ENCODE assay signal across 1 cellular context in genomic region chr1:32246888-32247273, GRCh38.
TF ChIP-seq lines count a peak whose summit lies in the region.

Gene FAM167B, plus strand, starts transcription at chr1:32247222. Its CDS starts 200 bp downstream, at chr1:32247422.

TF ChIP-seq in SK-N-SH treated with all-trans-retinoic acid at 6 μM for 48 hours, 23 proteins besides CTCF, POLR2A, EP300 and RAD21 (continued from another document):
- TF ChIP-seq CREB5 (CRISPR knock-in tag; IDR thresholded peaks at IDR 0.05; ENCODE audit: low read depth) (no peak), RARB (CRISPR knock-in tag; IDR thresholded peaks at IDR 0.05) (no peak), GLIS3 (CRISPR knock-in tag; IDR thresholded peaks at IDR 0.05) (no peak), ISL1 (CRISPR knock-in tag; IDR thresholded peaks at IDR 0.05) (no peak), ZNF70 (CRISPR knock-in tag; IDR thresholded peaks at IDR 0.05) (no peak), TOX (CRISPR knock-in tag; IDR thresholded peaks at IDR 0.05; ENCODE audit: borderline replicate concordance) (no peak), ZC3H10 (CRISPR knock-in tag; IDR thresholded peaks at IDR 0.05) (no peak), ARNTL (CRISPR knock-in tag; IDR thresholded peaks at IDR 0.05; ENCODE audit: borderline replicate concordance, low read depth) (no peak), ZNF565 (CRISPR knock-in tag; conservative IDR thresholded peaks at IDR 0.05; ENCODE audit: low read depth) (no peak), BACH2 (CRISPR knock-in tag; IDR thresholded peaks at IDR 0.05; ENCODE audit: borderline replicate concordance) (no peak), POU6F1 (CRISPR knock-in tag; IDR thresholded peaks at IDR 0.05; ENCODE audit: borderline replicate concordance, low read depth) (no peak)
